Comparison of ENCODE assay signal across 9 cellular contexts in genomic region chr2:223549215-223549614, GRCh38.
DNase-seq lines count a peak whose midpoint lies in the region; ATAC-seq and TF ChIP-seq lines count a peak whose summit lies in the region.
"Had no signal": no experiment of that assay in that cellular context is flagged by ENCODE, and none has a peak within 500 bp of the region (broad histone marks: within the 10 kb centered on the region; RNA-seq: fewer than 3 reads in every experiment).

No MANE protein-coding gene starts in this region.

- no peak for TF ChIP-seq CTCF in AG09309 (IDR thresholded peaks at IDR 0.05; ENCODE audit: control insufficient read depth, insufficient read depth, low read depth, low read length, missing control alignments)

- ATAC-seq in GM18909 (IDR thresholded peaks at IDR 0.05; ENCODE audit: poor library complexity, unreplicated experiment), result no peak
- ATAC-seq in HG02798 (IDR thresholded peaks at IDR 0.05; ENCODE audit: poor library complexity, unreplicated experiment), result no peak

- no peak overlapping the region for H3K4me3 ChIP-seq in AG09309 (ENCODE audit: control insufficient read depth, low read depth, low read length)

- DNase-seq in AG09309 (ENCODE audit: low read depth) (peak; percentile 87), LoVo (ENCODE audit: low spot score) (peak; percentile 93), amniotic epithelial cell (ENCODE audit: low read depth) (peak; percentile 83), islet precursor cell (peak; percentile 94), NCI-H526 treated with DMSO at 0.1 percent for 48 hours (lab: John Stamatoyannopoulos, UW) (no peak)
- no peak for DNase-seq in activated CD4-positive, CD25-positive, alpha-beta regulatory T cell (lab: John Stamatoyannopoulos, UW)
- DNase-seq: DND-41 had no signal

Comparison
In these comparisons a context has a peak if more than half of its experiments do, and no peak if none do; other contexts are left out.
1. DNase-seq: peak in AG09309 (single experiment), LoVo (single experiment), amniotic epithelial cell (single experiment) and islet precursor cell (single experiment); none in NCI-H526 treated with DMSO at 0.1 percent for 48 hours (single experiment) and activated CD4-positive, CD25-positive, alpha-beta regulatory T cell (0 of 4).